ENCODE assay signal across 1 cellular context in genomic region chr6:18424201-18424600, GRCh38.
TF ChIP-seq lines count a peak whose summit lies in the region.

No MANE protein-coding gene starts in this region.

TF ChIP-seq in WTC11, 78 proteins besides CTCF, POLR2A, EP300 and RAD21 (continued from another document):
- TF ChIP-seq ESRRA (CRISPR knock-in tag; IDR thresholded peaks at IDR 0.05; ENCODE audit: borderline replicate concordance) (no peak), TEAD4 (CRISPR knock-in tag; IDR thresholded peaks at IDR 0.05) (no peak), ZNF396 (CRISPR knock-in tag; IDR thresholded peaks at IDR 0.05; ENCODE audit: borderline replicate concordance) (no peak), NFYB (CRISPR knock-in tag; conservative IDR thresholded peaks at IDR 0.05; ENCODE audit: low read depth) (no peak), TEAD1 (CRISPR knock-in tag; IDR thresholded peaks at IDR 0.05) (no peak)
